8 cellular contexts compared by ENCODE assay signal in the genomic region with DNA sequence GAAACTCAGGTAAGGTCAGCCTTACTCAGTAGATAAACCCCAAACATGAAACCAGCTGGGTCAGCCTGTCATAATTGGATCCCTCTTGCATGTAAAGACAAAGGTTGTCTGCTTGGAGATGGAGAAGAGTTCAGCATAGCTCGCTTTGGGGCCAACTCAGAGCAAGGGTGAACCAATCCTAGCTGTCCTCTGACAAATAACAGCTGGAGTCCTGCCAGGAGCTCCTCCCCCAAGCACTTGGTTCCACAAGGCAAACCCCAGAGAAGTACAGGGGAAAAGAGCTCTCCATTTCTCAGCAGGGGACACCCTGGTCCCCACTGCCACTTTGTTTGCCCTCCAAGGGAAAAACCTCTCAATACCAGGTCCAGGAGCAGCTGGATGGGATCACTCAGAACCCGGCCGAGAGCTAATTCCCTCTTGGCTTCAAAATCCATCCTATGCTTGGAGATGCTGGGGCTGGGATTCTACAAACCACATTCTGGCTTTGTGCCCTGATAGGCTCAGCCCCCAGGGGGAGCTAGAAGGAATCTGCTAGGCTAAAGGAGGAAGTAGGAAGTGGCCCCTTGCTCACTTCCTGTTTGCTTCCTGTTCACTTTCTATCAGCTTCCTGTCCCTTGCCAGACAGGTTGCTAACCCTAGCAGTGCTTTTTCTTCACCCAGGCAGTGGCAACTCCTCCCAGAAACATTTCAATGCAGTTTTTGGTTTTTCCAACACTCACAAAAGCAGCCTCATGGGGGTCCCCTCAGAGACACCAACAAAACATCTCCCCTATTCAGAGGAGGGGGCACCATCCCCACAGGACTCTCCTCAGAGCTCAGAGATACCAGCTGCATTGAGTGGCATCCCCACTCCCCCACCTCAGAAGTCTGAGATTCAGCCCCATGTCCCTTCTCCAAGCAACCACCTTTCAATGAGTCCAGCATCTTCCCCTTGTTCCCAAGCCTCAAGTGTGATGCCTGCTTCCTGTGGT.
DNase-seq lines count a peak whose midpoint lies in the region; ATAC-seq and TF ChIP-seq lines count a peak whose summit lies in the region.

No MANE protein-coding gene starts in this region.

- ATAC-seq in GM21723 (IDR thresholded peaks at IDR 0.05; ENCODE audit: unreplicated experiment): no peak

- peak; percentile 35 for DNase-seq in ACHN
- peak; percentile 20 for DNase-seq in NOMO-1 treated with dmso at 0.1 percent for 144 hours (lab: John Stamatoyannopoulos, UW; ENCODE audit: unreplicated experiment)
- DNase-seq in anterior cingulate cortex (lab: John Stamatoyannopoulos, UW): peak in 43 of 58 donors; percentile 11 to 75 (median 44)
- peak; percentile 9 for DNase-seq in iPS DF 4.7 (ENCODE audit: extremely low read depth, low spot score)
- DNase-seq in stimulated activated CD4-positive, alpha-beta T cell treated with anti-CD3 and anti-CD28 coated beads, Interleukin-4, amount 100 ng/mL, for 24 hours: peak; percentile 4
- DNase-seq in NCI-H1436 (lab: John Stamatoyannopoulos, UW): no peak

- in situ Hi-C loops in ACHN (cut with HindIII; ENCODE audit: low pct_ligation_motif_present, low pct_unique_long_range_greater_than_20kb, low sequenced_read_pairs): no loop called here

- 0 out of 2 replicates have a peak, but pooled peaks have one; percentile 12 for TF ChIP-seq CTCF in GM12874 (IDR thresholded peaks at IDR 0.05; ENCODE audit: insufficient read depth, low read depth, low read length)
